10 cellular contexts compared by ENCODE assay signal in genomic region chr6:33770833-33771341, GRCh38. TPM values are rescaled to one million over a fixed set of nuclear protein-coding genes. Genes with fewer than 3 reads are reported as not detected.
A peak's percentile ranks its signal among the peaks of the same experiment; 100 is the strongest.
DNase-seq lines count a peak whose midpoint lies in the region; ATAC-seq and TF ChIP-seq lines count a peak whose summit lies in the region.
"Had no signal": no experiment of that assay in that cellular context is flagged by ENCODE, and none has a peak within 500 bp of the region (broad histone marks: within the 10 kb centered on the region; RNA-seq: fewer than 3 reads in every experiment).

No MANE protein-coding gene starts in this region.

- TF ChIP-seq CTCF in IMR-90 (conservative IDR thresholded peaks at IDR 0.05; ENCODE audit: low read depth, low read length): no peak
- TF ChIP-seq CTCF in colonic mucosa (IDR thresholded peaks at IDR 0.05): no peak
- no peak for TF ChIP-seq CTCF in thoracic aorta (IDR thresholded peaks at IDR 0.05)

- H4K5ac ChIP-seq in IMR-90 (ENCODE audit: low read depth, low read length): peak overlapping the region; percentile 87

- H3K14ac ChIP-seq in IMR-90 (replicated peaks; ENCODE audit: low read depth, low read length) (peak overlapping the region; percentile 97), mesenchymal stem cell (ENCODE audit: low read length in 2 of 2) (peak overlapping the region in 1 of 2 experiments; percentile 68)

- H4K91ac ChIP-seq in IMR-90 (ENCODE audit: insufficient read depth, low read depth, low read length) (peak overlapping the region; percentile 98), mesenchymal stem cell (ENCODE audit: low read length) (peak overlapping the region; percentile 97)

- 0% methylated on average over 2 of the region's 7 CpGs; no CpG with 5 or more reads in 1 of the 2 experiments for WGBS in IMR-90 (ENCODE audit: extremely low coverage in 2 of 2, insufficient read length in 1 of 2), 2 experiments
- 12% methylated on average over 6 of the region's 7 CpGs for WGBS in mesenchymal stem cell

- intact Hi-C loops in IMR-90 (cut with micrococcal nuclease) (loop anchor here (1.0 to 2.0 kb wide), 5 partner anchors 26 to 383 kb away; partner anchors contain the start of gene UQCC2), colonic mucosa (cut with DNase I) (loop anchor here (2.0 kb wide), 1 partner anchor 256 kb away; no protein-coding TSS in a partner anchor)

- H2BK12ac ChIP-seq in mesenchymal stem cell (ENCODE audit: low read length in 2 of 2): peak overlapping the region; percentile 37 to 60

- 0 out of 2 replicates have a peak, but pooled peaks cover 4% of the 10 kb centered on the region for H4K20me1 ChIP-seq in IMR-90 (ENCODE audit: insufficient read depth, low read length)

- H3K4me2 ChIP-seq in IMR-90 (ENCODE audit: low read depth, low read length): peak overlapping the region; percentile 32
- H3K4me2 ChIP-seq in mesenchymal stem cell (ENCODE audit: low read length, poor library complexity, severe bottlenecking): no peak overlapping the region

- TF ChIP-seq RAD21 in IMR-90 (IDR thresholded peaks at IDR 0.05; ENCODE audit: low read length): no peak

- in situ Hi-C loops in IMR-90 (cut with MboI; ENCODE audit: low sequenced_read_pairs): loop anchor here (5.0 kb wide), 1 partner anchor 261 kb away; no protein-coding TSS in a partner anchor

- BruUV-seq in IMR-90 (replicated peaks; lab: Mats Ljungman, UMichigan): no TSS peak

- H3K56ac ChIP-seq in IMR-90 (ENCODE audit: extremely low read depth, insufficient read depth, low read length): peak overlapping the region; percentile 94

- peak overlapping the region; percentile 88 for H3K18ac ChIP-seq in IMR-90 (ENCODE audit: low read depth, low read length)
- H3K18ac ChIP-seq in mesenchymal stem cell (ENCODE audit: low read depth in 1 of 2, low read length in 2 of 2): peak overlapping the region; percentile 93 to 95

- H3K4me1 ChIP-seq in IMR-90 (ENCODE audit: control insufficient read depth, insufficient read depth, low read length) (peaks cover 49% of the 10 kb centered on the region), colonic mucosa (peaks cover 4% of the 10 kb centered on the region), mesenchymal stem cell (ENCODE audit: control insufficient read depth, insufficient read depth, low read depth, low read length) (peaks cover 48% of the 10 kb centered on the region), thoracic aorta (ENCODE audit: control insufficient read depth in 1 of 2, low read depth in 2 of 2) (peaks cover 19 to 54% of the 10 kb centered on the region in 2 donors)

- H2BK120ac ChIP-seq in IMR-90 (ENCODE audit: low read depth, low read length) (peak overlapping the region; percentile 98), mesenchymal stem cell (ENCODE audit: low read depth, low read length) (peak overlapping the region; percentile 55)

- peaks cover 30% of the 10 kb centered on the region for H3K9me1 ChIP-seq in IMR-90 (ENCODE audit: insufficient read depth, low read length)

- peak overlapping the region; percentile 98 for H3K27ac ChIP-seq in IMR-90 (ENCODE audit: insufficient read depth, low read length)
- H3K27ac ChIP-seq in colonic mucosa: peak overlapping the region; percentile 7
- H3K27ac ChIP-seq in mesenchymal stem cell (ENCODE audit: low read length, poor library complexity, severe bottlenecking): peak overlapping the region; percentile 91
- peak overlapping the region; percentile 83 to 85 for H3K27ac ChIP-seq in thoracic aorta

- peak overlapping the region; percentile 98 for H2BK5ac ChIP-seq in IMR-90 (ENCODE audit: low read depth, low read length, poor library complexity, severe bottlenecking)
- H2BK5ac ChIP-seq in mesenchymal stem cell (ENCODE audit: low read depth, low read length, poor library complexity, severe bottlenecking): peak overlapping the region; percentile 58

- peak overlapping the region; percentile 96 for H2AK9ac ChIP-seq in IMR-90 (replicated peaks; ENCODE audit: low read depth, low read length, poor library complexity)

- CTCF ChIA-PET in IMR-90 (lab: Yijun Ruan, JAX): interaction anchor here (0.6 to 2.7 kb wide), 16 partner anchors 9 to 441 kb away, joined by 3 to 17 read pairs (median 4); partner anchors contain the start of genes IP6K3 and UQCC2
- CTCF ChIA-PET in HEK293T (lab: Yijun Ruan, JAX): interaction anchor here (0.6 to 4.7 kb wide), 21 partner anchors 9 to 385 kb away, joined by 3 to 26 read pairs (median 3); partner anchors contain the start of gene UQCC2

- H3K4me3 ChIP-seq in IMR-90 (ENCODE audit: insufficient read depth, low read depth, low read length) (no peak overlapping the region), colonic mucosa (no peak overlapping the region), mesenchymal stem cell (ENCODE audit: insufficient read depth in 1 of 2, low read depth in 1 of 2, low read length in 2 of 2) (no peak overlapping the region), thoracic aorta (peak overlapping the region; percentile 57)

- ATAC-seq in IMR-90 (ENCODE audit: low read depth) (peak; percentile 21; the same call in 1 of the 2 replicates), thoracic aorta (ENCODE audit: insufficient number of reproducible peaks, low FRiP score, low read depth) (peak; percentile 56)

- peak overlapping the region; percentile 94 for H2BK20ac ChIP-seq in IMR-90 (ENCODE audit: low read depth, low read length)

- H2AK5ac ChIP-seq in IMR-90 (ENCODE audit: low read depth, low read length): peak overlapping the region; percentile 99
- H2AK5ac ChIP-seq in mesenchymal stem cell (ENCODE audit: low read length, severe bottlenecking): peak overlapping the region; percentile 95

- H3K27me3 ChIP-seq in IMR-90 (ENCODE audit: control insufficient read depth, insufficient read depth, low read length) (no peaks in the 10 kb centered on the region), colonic mucosa (no peaks in the 10 kb centered on the region), mesenchymal stem cell (ENCODE audit: control insufficient read depth in 1 of 2, insufficient read depth in 1 of 2, low read length in 2 of 2) (peaks cover 0 to 12% of the 10 kb centered on the region in 2 experiments), thoracic aorta (replicated peaks; ENCODE audit: insufficient read depth) (no peaks in the 10 kb centered on the region)

- TF ChIP-seq POLR2A in IMR-90 (IDR thresholded peaks at IDR 0.05; ENCODE audit: low read depth, low read length): no peak

- H3K4ac ChIP-seq in IMR-90 (ENCODE audit: low read depth, low read length) (peak overlapping the region; percentile 100), mesenchymal stem cell (ENCODE audit: low read depth in 1 of 2, low read length in 2 of 2) (peak overlapping the region; percentile 30 to 85)

- H2AFZ ChIP-seq in IMR-90 (replicated peaks; ENCODE audit: low read length, poor library complexity) (peak overlapping the region; percentile 83), mesenchymal stem cell (ENCODE audit: low read depth, low read length) (no peak overlapping the region)

- POLR2A ChIA-PET in IMR-90 (lab: Charles Lee; ENCODE audit: unreplicated experiment): interaction anchor here (0.8 kb wide), 2 partner anchors 17 to 107 kb away, joined by 3 read pairs; no protein-coding TSS in a partner anchor
- POLR2A ChIA-PET in HEK293T (lab: Yijun Ruan, JAX): interaction anchor here (1.2 to 4.7 kb wide), 3 partner anchors 17 to 263 kb away, joined by 4 to 19 read pairs (median 13); partner anchors contain the start of genes LEMD2 and UQCC2

- H4K8ac ChIP-seq in IMR-90 (ENCODE audit: low read depth in 2 of 2, low read length in 2 of 2) (peak overlapping the region; percentile 45 to 99), mesenchymal stem cell (ENCODE audit: low read length) (peak overlapping the region; percentile 63)

- H3K9ac ChIP-seq in IMR-90 (ENCODE audit: low read depth, low read length) (peak overlapping the region; percentile 54), colonic mucosa (ENCODE audit: low read depth in 2 of 2, low read length in 2 of 2) (peak overlapping the region in 1 of 2 donors; percentile 24), mesenchymal stem cell (ENCODE audit: low read length) (peak overlapping the region; percentile 70)

- H3K9me3 ChIP-seq in IMR-90 (ENCODE audit: control insufficient read depth, insufficient read depth, low read length) (no peaks in the 10 kb centered on the region), colonic mucosa (no peaks in the 10 kb centered on the region), mesenchymal stem cell (ENCODE audit: control insufficient read depth, low read length) (peaks cover 8% of the 10 kb centered on the region), thoracic aorta (no peaks in the 10 kb centered on the region)

- H3K36me3 ChIP-seq in IMR-90 (ENCODE audit: control insufficient read depth, insufficient read depth, low read length): peaks cover 30% of the 10 kb centered on the region
- peaks cover 14% of the 10 kb centered on the region for H3K36me3 ChIP-seq in colonic mucosa
- peaks cover 36 to 40% of the 10 kb centered on the region in 2 experiments for H3K36me3 ChIP-seq in mesenchymal stem cell (ENCODE audit: control insufficient read depth in 1 of 2, insufficient read depth in 2 of 2, low read depth in 1 of 2, low read length in 2 of 2)
- peaks cover 25% of the 10 kb centered on the region for H3K36me3 ChIP-seq in thoracic aorta

- dilution Hi-C loops in IMR-90 (cut with HindIII; ENCODE audit: low sequenced_read_pairs, unreplicated experiment): no loop called here

- DNase-seq in IMR-90 (no peak), colonic mucosa (no peak), mesenchymal stem cell (no peak), thoracic aorta (ENCODE audit: low spot score) (no peak), HuH-7 (ENCODE audit: low spot score) (no peak), HEK293T (ENCODE audit: extremely low spot score) (no peak)
- no peak for DNase-seq in activated T-cell treated with anti-CD3 and anti-CD28 coated beads, Interleukin-2, amount 50 U/mL, for 1 hour
- no peak for DNase-seq in activated CD4-positive, alpha-beta T cell treated with anti-CD3 and anti-CD28 coated beads, Interleukin-2, amount 50 U/mL, for 4 hours
- DNase-seq: DND-41 had no signal

- peak overlapping the region; percentile 88; the same call in 2 of the 3 replicates for H2BK15ac ChIP-seq in IMR-90 (ENCODE audit: low read depth, low read length)
- peak overlapping the region; percentile 83 for H2BK15ac ChIP-seq in mesenchymal stem cell (ENCODE audit: low read depth, poor library complexity, severe bottlenecking)

- H3K79me1 ChIP-seq in IMR-90 (ENCODE audit: low read depth in 1 of 2, low read length in 2 of 2) (peaks cover 0 to 30% of the 10 kb centered on the region in 2 experiments; a peak in 2 of 4 replicates), mesenchymal stem cell (replicated peaks; ENCODE audit: low read length, poor library complexity, severe bottlenecking) (peaks cover 10% of the 10 kb centered on the region)

- peak overlapping the region; percentile 97 for H3K23ac ChIP-seq in IMR-90 (ENCODE audit: low read depth, low read length)
- H3K23ac ChIP-seq in mesenchymal stem cell (ENCODE audit: low read length in 2 of 2): no peak overlapping the region

RNA-seq across cellular contexts. Expression of gene LEMD2, which starts 18.0 kb away (rescaled TPM):
- 24.4 and 26.5 TPM in 2 replicates for total RNA-seq in IMR-90 (2012; rRNA removed)
- 37.8 and 43.6 TPM in 2 replicates for polyA plus RNA-seq in IMR-90 (2012; rRNA removed)
- polyA plus RNA-seq in IMR-90 (2012; cell fraction: cytosol; rRNA removed): 30.9 and 55.6 TPM in 2 replicates
- 98.1 and 109 TPM in 2 replicates for polyA plus RNA-seq in IMR-90 (2012; cell fraction: nucleus; rRNA removed; ENCODE audit: low replicate concordance)
- total RNA-seq in colonic mucosa: 10 to 100 TPM; 61.6 to 68.1 TPM
- polyA plus RNA-seq in mesenchymal stem cell (2013, experiment 1 of 2): 37.2 TPM
- polyA plus RNA-seq in mesenchymal stem cell (2013, experiment 2 of 2): 35.9 TPM
- total RNA-seq in thoracic aorta: 10 to 100 TPM; 57.4 to 77.2 TPM

RNA-seq across cellular contexts. Expression of gene IP6K3, which starts 24.2 kb away (rescaled TPM):
- total RNA-seq in IMR-90 (2012; rRNA removed) (0.18 and 0.28 TPM in 2 replicates), colonic mucosa (under 1 TPM; 0.17 to 0.29 TPM), thoracic aorta (under 1 TPM; 0.27 to 0.56 TPM)
- 0.51 and 0.52 TPM in 2 replicates for polyA plus RNA-seq in IMR-90 (2012; rRNA removed)
- polyA plus RNA-seq in IMR-90 (2012; cell fraction: cytosol; rRNA removed): 0.22 and 0.62 TPM in 2 replicates
- 0.39 and 0.49 TPM in 2 replicates for polyA plus RNA-seq in IMR-90 (2012; cell fraction: nucleus; rRNA removed; ENCODE audit: low replicate concordance)
- 6.7 TPM for polyA plus RNA-seq in mesenchymal stem cell (2013, experiment 1 of 2)
- 6.5 TPM for polyA plus RNA-seq in mesenchymal stem cell (2013, experiment 2 of 2)
- polyA plus RNA-seq: immature natural killer cell had no signal

RNA-seq across cellular contexts. Expression of gene MLN, which starts 32.9 kb away (rescaled TPM):
- total RNA-seq in IMR-90 (2012; rRNA removed) (not detected in 2 replicates), colonic mucosa (under 1 TPM in 1 of 2 donors, not detected in 1; 0.48 TPM), thoracic aorta (not detected)
- not detected in 2 replicates for polyA plus RNA-seq in IMR-90 (2012; rRNA removed)
- polyA plus RNA-seq in IMR-90 (2012; cell fraction: cytosol; rRNA removed): not detected in 2 replicates
- polyA plus RNA-seq in IMR-90 (2012; cell fraction: nucleus; rRNA removed; ENCODE audit: low replicate concordance): not detected in 2 replicates
- polyA plus RNA-seq in mesenchymal stem cell (2013, experiment 1 of 2): not detected
- not detected for polyA plus RNA-seq in mesenchymal stem cell (2013, experiment 2 of 2)
- polyA plus RNA-seq: immature natural killer cell had no signal

RNA-seq across cellular contexts. Expression of gene UQCC2, which starts 59.4 kb away (rescaled TPM):
- total RNA-seq in IMR-90 (2012; rRNA removed) (13.8 and 23.1 TPM in 2 replicates), colonic mucosa (10 to 100 TPM; 45.0 to 81.7 TPM), thoracic aorta (10 to 100 TPM; 15.0 to 39.8 TPM)
- 34.5 and 44.5 TPM in 2 replicates for polyA plus RNA-seq in IMR-90 (2012; rRNA removed)
- polyA plus RNA-seq in IMR-90 (2012; cell fraction: cytosol; rRNA removed): 28.0 and 38.5 TPM in 2 replicates
- 18.4 and 25.0 TPM in 2 replicates for polyA plus RNA-seq in IMR-90 (2012; cell fraction: nucleus; rRNA removed; ENCODE audit: low replicate concordance)
- polyA plus RNA-seq in mesenchymal stem cell (2013, experiment 1 of 2): 101 TPM
- polyA plus RNA-seq in mesenchymal stem cell (2013, experiment 2 of 2): 111 TPM

Comparison
In these comparisons a context has a peak if more than half of its experiments do, and no peak if none do; other contexts are left out.
1. H3K27ac ChIP-seq: peak in every context shown above with its lines; median percentile 98 in IMR-90; 91 in mesenchymal stem cell; 84 in thoracic aorta; 7 in colonic mucosa.